ENCODE assay signal across 8 cellular contexts in the genomic region with DNA sequence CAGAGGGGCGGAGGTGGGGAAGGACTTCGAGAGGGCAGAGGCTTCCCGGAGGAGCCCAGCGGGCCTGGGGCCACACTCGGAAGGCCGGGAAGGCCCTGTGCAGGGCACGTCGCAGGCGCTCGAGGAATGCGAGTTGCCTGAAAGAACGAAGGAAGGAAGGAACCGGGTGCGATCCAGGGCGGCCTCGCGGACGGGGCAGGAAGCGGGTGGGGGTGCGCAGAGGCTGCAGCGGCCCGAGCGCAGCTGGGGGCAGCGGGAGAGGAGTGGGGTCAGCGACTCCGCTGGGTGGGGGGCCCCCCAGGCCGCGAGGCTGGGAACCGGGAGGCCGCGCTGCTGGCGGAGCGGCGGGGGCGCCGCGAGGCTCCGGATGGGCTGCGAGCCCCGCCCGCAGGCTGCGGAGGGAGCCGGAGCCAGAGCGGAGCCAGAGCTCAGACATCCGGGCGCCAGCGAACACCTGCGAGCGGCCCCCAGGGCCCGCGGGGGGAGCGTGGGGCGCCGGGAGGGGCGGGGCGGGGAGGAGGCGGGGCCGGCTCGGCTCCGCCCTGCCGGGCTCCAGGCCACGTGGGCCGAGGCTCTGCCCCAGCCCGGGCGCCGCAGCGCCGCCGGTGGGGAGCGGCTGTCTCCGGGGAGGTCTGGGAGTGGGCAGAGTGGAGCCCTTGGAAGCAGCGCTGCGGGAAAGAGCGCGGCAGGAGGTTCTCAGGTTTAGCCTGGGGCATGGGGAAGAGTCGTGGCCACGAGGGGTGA. TPM values are rescaled to one million over a fixed set of nuclear protein-coding genes. Genes with fewer than 3 reads are reported as not detected.
A peak's percentile ranks its signal among the peaks of the same experiment; 100 is the strongest.
DNase-seq lines count a peak whose midpoint lies in the region; ATAC-seq and TF ChIP-seq lines count a peak whose summit lies in the region.

No MANE protein-coding gene starts in this region.

- peaks cover 43 to 61% of the 10 kb centered on the region in 2 experiments for H3K4me1 ChIP-seq in HCT116 (ENCODE audit: control insufficient read depth in 1 of 2, insufficient read depth in 2 of 2, low read length in 2 of 2)
- H3K4me1 ChIP-seq in SK-N-SH (ENCODE audit: control insufficient read depth in 1 of 2, insufficient read depth in 2 of 2, low read depth in 1 of 2, low read length in 1 of 2), result peaks cover 33 to 73% of the 10 kb centered on the region in 2 experiments
- H3K4me1 ChIP-seq in heart left ventricle, result peaks cover 0 to 54% (median 35%) of the 10 kb centered on the region in 12 donors
- H3K4me1 ChIP-seq in upper lobe of left lung, result peaks cover 22 to 65% (median 38%) of the 10 kb centered on the region in 4 donors

- H3K9me2 ChIP-seq in HCT116 (ENCODE audit: insufficient read depth) (no peaks in the 10 kb centered on the region), SK-N-SH (no peaks in the 10 kb centered on the region)

- peak in 1 of 3 experiments; percentile 30; a peak in 1 of 6 replicates for TF ChIP-seq CTCF in HCT116 (IDR thresholded peaks at IDR 0.05 in 2 of 3, conservative IDR thresholded peaks at IDR 0.05 in 1 of 3; ENCODE audit: borderline replicate concordance in 1 of 3, insufficient read depth in 1 of 3, low read depth in 2 of 3, low read length in 2 of 3)
- no peak for TF ChIP-seq CTCF in SK-N-SH (IDR thresholded peaks at IDR 0.05)
- peak in 6 of 12 donors; percentile 22 to 61 (median 40) for TF ChIP-seq CTCF in heart left ventricle (IDR thresholded peaks at IDR 0.05)
- peak in 3 of 6 experiments; percentile 26 to 39 (median 30) for TF ChIP-seq CTCF in upper lobe of left lung (IDR thresholded peaks at IDR 0.05)

- H3K4me3 ChIP-seq in GM08714 (ENCODE audit: low read length) (peak overlapping the region; percentile 55; the same call in 1 of the 2 replicates), HCT116 (replicated peaks in 1 of 2; ENCODE audit: low read depth in 1 of 2, low read length in 2 of 2) (peak overlapping the region; percentile 50 to 79), SK-N-SH (ENCODE audit: low read depth in 2 of 2, low read length in 1 of 2) (peak overlapping the region; percentile 44 to 50; a peak in 3 of 4 replicates), heart left ventricle (peak overlapping the region; percentile 25 to 92 (median 79)), upper lobe of left lung (peak overlapping the region; percentile 27 to 68 (median 58))

- peak; percentile 64 to 79; a peak in 3 of 4 replicates for TF ChIP-seq EP300 in SK-N-SH (IDR thresholded peaks at IDR 0.05; ENCODE audit: borderline replicate concordance in 1 of 2, low read depth in 1 of 2, low read length in 1 of 2)
- TF ChIP-seq EP300 in upper lobe of left lung (IDR thresholded peaks at IDR 0.05), result peak in 1 of 4 donors; percentile 15

- no peaks in the 10 kb centered on the region for H3K9me3 ChIP-seq in HCT116 (ENCODE audit: control insufficient read depth in 1 of 2, insufficient read depth in 1 of 2, low read depth in 1 of 2, low read length in 2 of 2)
- H3K9me3 ChIP-seq in SK-N-SH, result no peaks in the 10 kb centered on the region
- H3K9me3 ChIP-seq in heart left ventricle, result no peaks in the 10 kb centered on the region
- no peaks in the 10 kb centered on the region for H3K9me3 ChIP-seq in upper lobe of left lung

- no peaks in the 10 kb centered on the region; the same call in 1 of the 2 replicates for H4K20me1 ChIP-seq in HCT116 (ENCODE audit: insufficient read depth)
- peaks cover 30% of the 10 kb centered on the region for H4K20me1 ChIP-seq in SK-N-SH (ENCODE audit: insufficient read depth)

- intact Hi-C loops in HCT116 (cut with micrococcal nuclease) (loop anchor here (2.0 kb wide), 1 partner anchor 82 kb away; no protein-coding TSS in a partner anchor), heart left ventricle (cut with DNase I) (loop anchor here in 2 of 10 donors (5.0 to 10.0 kb wide), 2 partner anchors 83 to 200 kb away; no protein-coding TSS in a partner anchor), posterior vena cava (cut with DNase I) (no loop called here)

- POLR2A ChIA-PET in HCT116 (lab: Charles Lee), result interaction anchor here (0.6 to 3.1 kb wide), 8 partner anchors 19 to 337 kb away, joined by 3 to 14 read pairs (median 4); partner anchors contain the start of genes E2F2 and RPL11
- POLR2A ChIA-PET in SK-N-SH (lab: Yijun Ruan, JAX), result interaction anchor here (0.9 to 1.8 kb wide), 7 partner anchors 14 to 84 kb away, joined by 3 to 9 read pairs (median 4); no protein-coding TSS in a partner anchor

- TF ChIP-seq RAD21 in HCT116 (IDR thresholded peaks at IDR 0.05; ENCODE audit: low read depth), result no peak
- peak; percentile 16; the same call in 1 of the 2 replicates for TF ChIP-seq RAD21 in SK-N-SH (IDR thresholded peaks at IDR 0.05; ENCODE audit: low read length)

- WGBS in SK-N-SH (ENCODE audit: low lambda C conversion rate), result 3% methylated on average over 34 of the region's 77 CpGs
- 1 to 2% (median 1%) methylated on average over 32 to 77 of the region's 77 CpGs for WGBS in heart left ventricle, 4 donors
- WGBS in upper lobe of left lung, 2 donors, result 1 to 2% methylated on average over 20 to 36 of the region's 77 CpGs

- TF ChIP-seq POLR2A in HCT116 (IDR thresholded peaks at IDR 0.05; ENCODE audit: borderline replicate concordance, extremely low read depth, insufficient read depth, insufficient read length) (peak; percentile 43), heart left ventricle (IDR thresholded peaks at IDR 0.05) (peak; percentile 45 to 93), upper lobe of left lung (IDR thresholded peaks at IDR 0.05) (peak; percentile 14 to 86 (median 74))

- BruUV-seq in HCT116 (replicated peaks; lab: Mats Ljungman, UMichigan), result no TSS peak

- H3K27ac ChIP-seq in HCT116 (ENCODE audit: low read depth, low read length), result peak overlapping the region; percentile 89
- peak overlapping the region; percentile 98 to 100 for H3K27ac ChIP-seq in SK-N-SH (ENCODE audit: low read depth in 2 of 2, low read length in 1 of 2)
- peak overlapping the region; percentile 83 to 97 (median 94) for H3K27ac ChIP-seq in heart left ventricle
- peak overlapping the region; percentile 92 to 97 (median 94) for H3K27ac ChIP-seq in upper lobe of left lung

- H3K79me2 ChIP-seq in HCT116 (ENCODE audit: insufficient read depth, low read length), result peaks cover 22% of the 10 kb centered on the region
- H3K79me2 ChIP-seq in SK-N-SH (ENCODE audit: insufficient read depth), result peaks cover 27% of the 10 kb centered on the region

- CTCF ChIA-PET in HCT116 (lab: Charles Lee) (interaction anchor here (1.0 to 5.3 kb wide), 7 partner anchors 15 to 111 kb away, joined by 3 to 34 read pairs (median 7); no protein-coding TSS in a partner anchor), SK-N-SH (lab: Yijun Ruan, JAX) (interaction anchor here (0.7 to 18.2 kb wide), 6 partner anchors 10 to 110 kb away, joined by 3 to 708 read pairs (median 10); partner anchors contain the start of gene E2F2)

- no peak overlapping the region for H2AFZ ChIP-seq in HCT116 (ENCODE audit: low read depth, low read length, poor library complexity, severe bottlenecking)
- no peak overlapping the region for H2AFZ ChIP-seq in SK-N-SH (ENCODE audit: low read depth)

- RAD21 ChIA-PET in HCT116 (lab: Charles Lee; ENCODE audit: low non-redundant PET in 1 of 2, low total read pairs in 2 of 2, uncharacterized antibody in 2 of 2, unreplicated experiment in 2 of 2), result interaction anchor here (0.6 to 2.7 kb wide), 3 partner anchors 80 to 96 kb away, joined by 3 to 13 read pairs (median 7); no protein-coding TSS in a partner anchor

- peaks cover 0 to 2% of the 10 kb centered on the region in 2 experiments; a peak in 1 of 4 replicates for H3K36me3 ChIP-seq in HCT116 (ENCODE audit: control insufficient read depth in 1 of 2, insufficient read depth in 2 of 2, low read length in 2 of 2)
- H3K36me3 ChIP-seq in SK-N-SH (replicated peaks in 1 of 2; ENCODE audit: control insufficient read depth in 1 of 2, insufficient read depth in 2 of 2, low read length in 1 of 2), result peaks cover 2 to 23% of the 10 kb centered on the region in 2 experiments
- H3K36me3 ChIP-seq in heart left ventricle, result peaks cover 0 to 25% (median 14%) of the 10 kb centered on the region in 9 donors
- peaks cover 0 to 21% (median 0%) of the 10 kb centered on the region in 4 donors for H3K36me3 ChIP-seq in upper lobe of left lung

- H3K27me3 ChIP-seq in HCT116 (ENCODE audit: insufficient read depth, low read length) (no peaks in the 10 kb centered on the region), SK-N-SH (ENCODE audit: insufficient read depth) (no peaks in the 10 kb centered on the region), heart left ventricle (peaks cover 0 to 9% (median 0%) of the 10 kb centered on the region in 9 donors), upper lobe of left lung (no peaks in the 10 kb centered on the region)

- DNase-seq in HCT116 (ENCODE audit: low read depth, low spot score) (peak; percentile 64), NCI-H1048 (lab: John Stamatoyannopoulos, UW) (peak; percentile 67), SK-N-SH (peak; percentile 94), heart left ventricle (peak; percentile 86 to 93 (median 90)), posterior vena cava (ENCODE audit: low spot score) (peak; percentile 94), upper lobe of left lung (peak; percentile 82 to 96)
- DNase-seq in activated naive CD8-positive, alpha-beta T cell treated with anti-CD3 and anti-CD28 coated beads, Interleukin-2, amount 50 U/mL, for 16 hours (ENCODE audit: low read depth, low spot score), result peak; percentile 61

- peaks cover 45% of the 10 kb centered on the region for H3F3A ChIP-seq in SK-N-SH (replicated peaks; ENCODE audit: insufficient read depth)

- H3K4me2 ChIP-seq in HCT116 (ENCODE audit: low read length) (peak overlapping the region; percentile 85), SK-N-SH (peak overlapping the region; percentile 93)

- ATAC-seq in HCT116 (peak; percentile 69), heart left ventricle (peak; percentile 48 to 86 (median 75)), upper lobe of left lung (ENCODE audit: low FRiP score in 2 of 2) (peak; percentile 82 to 84)

- H3K9ac ChIP-seq in HCT116 (ENCODE audit: low read length) (peak overlapping the region; percentile 94), SK-N-SH (peak overlapping the region; percentile 99)

RNA-seq across cellular contexts. Expression of gene ID3, which starts 4.6 kb away (rescaled TPM):
- total RNA-seq in HCT116 (2021; ENCODE audit: unreplicated experiment), result 183 TPM
- polyA plus RNA-seq in HCT116 (2012), result 116 and 167 TPM in 2 replicates
- 394 and 504 TPM in 2 replicates for polyA plus RNA-seq in SK-N-SH (2012; rRNA removed)
- 247 and 268 TPM in 2 replicates for polyA plus RNA-seq in SK-N-SH (2012; cell fraction: cytosol; rRNA removed)
- 1,333 and 1,662 TPM in 2 replicates for polyA plus RNA-seq in SK-N-SH (2012; cell fraction: nucleus; rRNA removed)
- total RNA-seq in heart left ventricle, result 100 to 1,000 TPM in 3 of 9 donors, 10 to 100 TPM in 6; 57.5 to 185 (median 91.0) TPM
- 100 to 1,000 TPM in 1 of 2 donors, 10 to 100 TPM in 1; 55.3 to 153 TPM for polyA plus RNA-seq in heart left ventricle
- 100 to 1,000 TPM; 190 to 243 TPM for total RNA-seq in posterior vena cava
- 100 to 1,000 TPM in 4 of 6 donors, 10 to 100 TPM in 2; 75.4 to 269 (median 135) TPM for total RNA-seq in upper lobe of left lung

RNA-seq across cellular contexts. Expression of gene E2F2, which starts 23.6 kb away (rescaled TPM):
- total RNA-seq in HCT116 (2021; ENCODE audit: unreplicated experiment) (16.3 TPM), heart left ventricle (1 to 10 TPM in 1 of 9 donors, under 1 TPM in 7, not detected in 1; 0.07 to 2.7 (median 0.21) TPM), posterior vena cava (under 1 TPM; 0.24 to 0.46 TPM), upper lobe of left lung (1 to 10 TPM in 5 of 6 donors, under 1 TPM in 1; 0.69 to 1.9 (median 1.1) TPM)
- polyA plus RNA-seq in HCT116 (2012), result 4.0 and 5.3 TPM in 2 replicates
- polyA plus RNA-seq in SK-N-SH (2012; rRNA removed) (0.43 and 0.44 TPM in 2 replicates), heart left ventricle (under 1 TPM; 0.04 to 0.12 TPM)
- 0.30 and 0.47 TPM in 2 replicates for polyA plus RNA-seq in SK-N-SH (2012; cell fraction: cytosol; rRNA removed)
- polyA plus RNA-seq in SK-N-SH (2012; cell fraction: nucleus; rRNA removed), result 1.1 and 1.7 TPM in 2 replicates

Comparison
In these comparisons a context has a peak if more than half of its experiments do, and no peak if none do; other contexts are left out.
1. Peak in every context shown above with its lines: DNase-seq, ATAC-seq, H3K4me3 ChIP-seq and H3K27ac ChIP-seq.